ENCODE assay signal across 8 cellular contexts in the genomic region with DNA sequence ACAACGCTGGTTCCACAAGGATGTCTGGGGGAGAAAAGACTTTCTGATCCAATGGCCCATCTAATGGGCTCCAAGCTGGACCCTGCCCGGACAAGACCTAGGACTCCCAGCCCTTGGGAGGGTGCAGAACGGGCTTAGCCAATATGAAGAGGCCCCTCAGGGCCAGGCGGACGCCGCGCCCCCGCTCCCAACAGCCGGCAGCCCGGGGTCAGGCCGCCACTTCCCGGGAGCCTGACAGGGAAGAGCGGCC. TPM values are rescaled to one million over a fixed set of nuclear protein-coding genes. Genes with fewer than 3 reads are reported as not detected.
DNase-seq lines count a peak whose midpoint lies in the region; ATAC-seq and TF ChIP-seq lines count a peak whose summit lies in the region.

No MANE protein-coding gene starts in this region.

- H3K4me3 ChIP-seq in lung, result peak overlapping the region; percentile 56
- peak overlapping the region; percentile 72 to 77 for H3K4me3 ChIP-seq in testis

- TF ChIP-seq CTCF in MCF 10A (IDR thresholded peaks at IDR 0.05; ENCODE audit: unreplicated experiment) (no peak), lung (IDR thresholded peaks at IDR 0.05; ENCODE audit: control extremely low read depth, extremely low read depth) (no peak), testis (IDR thresholded peaks at IDR 0.05) (no peak), GM13976 (IDR thresholded peaks at IDR 0.05; ENCODE audit: borderline replicate concordance, control extremely low read depth, extremely low read depth, insufficient read depth, missing control alignments) (no peak)

- peaks cover 14% of the 10 kb centered on the region for H3K4me1 Mint-ChIP-seq in activated CD4-positive, alpha-beta T cell treated with anti-CD3 and anti-CD28 coated beads for 36 hours
- peaks cover 37% of the 10 kb centered on the region for H3K4me1 Mint-ChIP-seq in MCF 10A (ENCODE audit: insufficient read depth, unreplicated experiment)

- H3K9me3 Mint-ChIP-seq in activated CD4-positive, alpha-beta T cell treated with anti-CD3 and anti-CD28 coated beads for 36 hours (ENCODE audit: low read depth), result no peaks in the 10 kb centered on the region
- no peaks in the 10 kb centered on the region for H3K9me3 Mint-ChIP-seq in MCF 10A (ENCODE audit: unreplicated experiment)

- WGBS in lung, 2 donors, result 0 to 2% methylated on average over 13 of the region's 13 CpGs
- 0 to 1% methylated on average over 1 to 13 of the region's 13 CpGs for WGBS in testis, 2 donors

- intact Hi-C loops in activated CD4-positive, alpha-beta T cell treated with anti-CD3 and anti-CD28 coated beads for 36 hours (cut with DNase I, micrococcal nuclease), result no loop called here
- intact Hi-C loops in MCF 10A (cut with micrococcal nuclease) (loop anchor here (1.0 to 5.0 kb wide), 3 partner anchors 47 to 160 kb away; partner anchors contain the start of gene SLC22A5), testis (cut with DNase I; ENCODE audit: low total_unique reads) (no loop called here)

- DNase-seq in activated CD4-positive, alpha-beta T cell treated with anti-CD3 and anti-CD28 coated beads for 36 hours, result no peak
- no peak for DNase-seq in activated CD4-positive, alpha-beta T cell treated with anti-CD3 and anti-CD28 coated beads, Interleukin-2, amount 50 U/mL, for 4 hours
- DNase-seq in MCF 10A (ENCODE audit: unreplicated experiment) (no peak), lung (ENCODE audit: low spot score) (no peak), testis (no peak), GM13976 (ENCODE audit: low spot score) (no peak)

- H3K36me3 Mint-ChIP-seq in activated CD4-positive, alpha-beta T cell treated with anti-CD3 and anti-CD28 coated beads for 36 hours (ENCODE audit: low read depth), result no peaks in the 10 kb centered on the region
- H3K36me3 Mint-ChIP-seq in MCF 10A (ENCODE audit: insufficient read depth, unreplicated experiment), result no peaks in the 10 kb centered on the region

- H3K27me3 ChIP-seq in lung (ENCODE audit: control insufficient read depth, insufficient read depth), result no peaks in the 10 kb centered on the region
- H3K27me3 ChIP-seq in testis, result no peaks in the 10 kb centered on the region

- ATAC-seq in activated CD4-positive, alpha-beta T cell treated with anti-CD3 and anti-CD28 coated beads for 36 hours, result peak; percentile 4
- no peak for ATAC-seq in lung (ENCODE audit: insufficient read depth, low FRiP score)
- ATAC-seq in HG02884 (IDR thresholded peaks at IDR 0.05; ENCODE audit: unreplicated experiment), result no peak
- no peak for ATAC-seq in GM19395 (IDR thresholded peaks at IDR 0.05; ENCODE audit: unreplicated experiment)

- no TSS peak for BruUV-seq in MCF 10A (replicated peaks; lab: Mats Ljungman, UMichigan)

- in situ Hi-C loops in GM13976 (cut with MboI; ENCODE audit: low sequenced_read_pairs, unreplicated experiment), result no loop called here

- no peaks in the 10 kb centered on the region for H3K36me3 ChIP-seq in lung (ENCODE audit: control insufficient read depth in 2 of 2, insufficient read depth in 2 of 2, low read length in 2 of 2)
- no peaks in the 10 kb centered on the region for H3K36me3 ChIP-seq in testis (ENCODE audit: low read depth, missing control alignments)

- POLR2A ChIA-PET in activated CD4-positive, alpha-beta T cell treated with anti-CD3 and anti-CD28 coated beads for 36 hours (lab: Charles Lee), result interaction anchor here (0.6 kb wide), 1 partner anchor 21 kb away, joined by 3 read pairs; no protein-coding TSS in a partner anchor
- POLR2A ChIA-PET in MCF 10A (lab: Yijun Ruan, JAX), result interaction anchor here (0.6 to 5.3 kb wide), 22 partner anchors 8 to 271 kb away, joined by 3 to 97 read pairs (median 4); partner anchors contain the start of genes SLC22A4 and SLC22A5

- peaks cover 16 to 24% of the 10 kb centered on the region in 2 donors for H3K4me1 ChIP-seq in lung (ENCODE audit: control insufficient read depth in 2 of 2, insufficient read depth in 2 of 2, low read length in 2 of 2)
- peaks cover 17% of the 10 kb centered on the region for H3K4me1 ChIP-seq in testis

- no peak for TF ChIP-seq POLR2A in testis (IDR thresholded peaks at IDR 0.05)

- CTCF ChIA-PET in activated CD4-positive, alpha-beta T cell treated with anti-CD3 and anti-CD28 coated beads for 36 hours (lab: Charles Lee), result interaction anchor here (0.7 to 3.4 kb wide), 5 partner anchors 8 to 613 kb away, joined by 3 to 28 read pairs (median 3); no protein-coding TSS in a partner anchor
- CTCF ChIA-PET in MCF 10A (lab: Yijun Ruan, JAX), result interaction anchor here (0.5 to 10.4 kb wide), 15 partner anchors 12 to 903 kb away, joined by 3 to 130 read pairs (median 4); no protein-coding TSS in a partner anchor

- peaks cover 33% of the 10 kb centered on the region for H3K27me3 Mint-ChIP-seq in activated CD4-positive, alpha-beta T cell treated with anti-CD3 and anti-CD28 coated beads for 36 hours
- no peaks in the 10 kb centered on the region for H3K27me3 Mint-ChIP-seq in MCF 10A (ENCODE audit: insufficient read depth, unreplicated experiment)

- no peaks in the 10 kb centered on the region for H3K9me3 ChIP-seq in lung (ENCODE audit: control insufficient read depth in 2 of 2, insufficient read depth in 1 of 2, low read length in 1 of 2)
- no peaks in the 10 kb centered on the region for H3K9me3 ChIP-seq in testis

- H3K27ac ChIP-seq in lung (ENCODE audit: low read depth in 1 of 2, low read length in 1 of 2), result peak overlapping the region; percentile 82 to 94
- peak overlapping the region; percentile 53 to 80 for H3K27ac ChIP-seq in testis

- H3K4me3 Mint-ChIP-seq in activated CD4-positive, alpha-beta T cell treated with anti-CD3 and anti-CD28 coated beads for 36 hours, result peak overlapping the region; percentile 54
- peak overlapping the region; percentile 74 for H3K4me3 Mint-ChIP-seq in MCF 10A (ENCODE audit: unreplicated experiment)

- H3K27ac Mint-ChIP-seq in activated CD4-positive, alpha-beta T cell treated with anti-CD3 and anti-CD28 coated beads for 36 hours, result no peak overlapping the region
- no peak overlapping the region for H3K27ac Mint-ChIP-seq in MCF 10A (ENCODE audit: low read depth, unreplicated experiment)

RNA-seq across cellular contexts. Expression of gene P4HA2, which starts 0.5 kb away (rescaled TPM):
- total RNA-seq in activated CD4-positive, alpha-beta T cell treated with anti-CD3 and anti-CD28 coated beads for 36 hours, result 1 to 10 TPM; 6.1 to 8.9 TPM
- total RNA-seq in MCF 10A (2022) (53.1 and 91.1 TPM in 2 replicates), lung (10 to 100 TPM; 37.8 to 62.3 TPM), testis (10 to 100 TPM; 20.4 to 22.8 TPM)
- polyA plus RNA-seq in lung (10 to 100 TPM; 20.3 to 36.5 TPM), testis (ENCODE audit: insufficient read depth, low read depth, low replicate concordance) (25.4 TPM)

RNA-seq across cellular contexts. Expression of gene PDLIM4, which starts 30.3 kb away (rescaled TPM):
- total RNA-seq in activated CD4-positive, alpha-beta T cell treated with anti-CD3 and anti-CD28 coated beads for 36 hours, result under 1 TPM; 0.21 to 0.23 TPM
- 91.4 and 101 TPM in 2 replicates for total RNA-seq in MCF 10A (2022)
- total RNA-seq in lung, result 10 to 100 TPM in 1 of 2 donors, 1 to 10 TPM in 1; 7.3 to 13.8 TPM
- 10 to 100 TPM in 1 of 2 donors, 1 to 10 TPM in 1; 8.3 to 10.9 TPM for polyA plus RNA-seq in lung
- total RNA-seq in testis, result 10 to 100 TPM; 11.8 to 18.5 TPM
- 20.5 TPM for polyA plus RNA-seq in testis (ENCODE audit: insufficient read depth, low read depth, low replicate concordance)

Comparison
In these comparisons a context has a peak if more than half of its experiments do, and no peak if none do; other contexts are left out.
1. RNA of gene PDLIM4, which starts 30.3 kb away (total RNA-seq): 91.4 to 101 TPM in MCF 10A, 11.8 to 18.5 TPM in testis and 7.3 to 13.8 TPM in lung; 0.21 to 0.23 TPM in activated CD4-positive, alpha-beta T cell treated with anti-CD3 and anti-CD28 coated beads for 36 hours; every median in the first group is over 4 times any median in the second.